Comparison of ENCODE assay signal across 14 cellular contexts in the genomic region with DNA sequence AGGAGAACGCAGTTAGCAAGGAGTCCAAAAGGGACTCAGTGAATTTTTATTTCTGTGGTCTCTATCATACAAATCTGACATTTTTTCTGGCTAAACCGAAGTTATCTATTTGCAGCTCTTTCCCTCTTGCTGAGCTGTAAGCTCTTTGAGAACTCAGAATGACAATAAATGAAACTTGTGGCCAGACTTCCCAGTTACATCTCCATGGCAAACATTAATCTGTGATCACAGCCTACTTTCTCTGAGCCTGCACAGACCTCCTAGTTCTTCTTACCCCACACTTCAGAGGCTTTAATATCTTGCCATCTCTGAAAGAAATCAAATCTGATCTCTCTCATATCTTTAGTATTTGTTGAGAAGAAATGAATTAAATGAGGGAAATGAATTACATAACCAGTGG.
"Had no signal": no experiment of that assay in that cellular context is flagged by ENCODE, and none has a peak within 500 bp of the region (broad histone marks: within the 10 kb centered on the region; RNA-seq: fewer than 3 reads in every experiment).

No MANE protein-coding gene starts in this region.

- ATAC-seq: stimulated activated memory B cell treated with anti-CD40 and anti-IgM and Interleukin-4, amounts not matched to agents 10 μg/mL and 1 μg/mL and 100 μg/mL, for 72 hours; T-helper 17 cell had no signal

- H3K27me3 ChIP-seq: colonic mucosa, pancreas, tibial nerve, vagina had no signal

- DNase-seq: activated CD4-positive, alpha-beta T cell treated with anti-CD3 and anti-CD28 coated beads, Interleukin-2, amount 10 ng/mL, durations not matched to agents 7 days and 5 days; activated CD4-positive, CD25-positive, alpha-beta regulatory T cell; activated CD8-positive, alpha-beta memory T cell treated with anti-CD3 and anti-CD28 coated beads, Interleukin-2, amount 50 U/mL, for 48 hours; activated gamma-delta T cell treated with Interleukin-2 at 50 U/mL for 16 hours; amniotic stem cell; central memory CD4-positive, alpha-beta T cell; colonic mucosa; head of caudate nucleus; naive B cell; pancreas; T-helper 17 cell had no signal

- H3K36me3 ChIP-seq: colonic mucosa, pancreas, tibial nerve, vagina had no signal

- H3K27ac ChIP-seq: colonic mucosa, tibial nerve, vagina had no signal

- H3K4me3 ChIP-seq: colonic mucosa, pancreas, tibial nerve, vagina had no signal

- H3K9me3 ChIP-seq: colonic mucosa, pancreas, tibial nerve, vagina had no signal

- H3K4me1 ChIP-seq: colonic mucosa had no signal
